In the genomic region with DNA sequence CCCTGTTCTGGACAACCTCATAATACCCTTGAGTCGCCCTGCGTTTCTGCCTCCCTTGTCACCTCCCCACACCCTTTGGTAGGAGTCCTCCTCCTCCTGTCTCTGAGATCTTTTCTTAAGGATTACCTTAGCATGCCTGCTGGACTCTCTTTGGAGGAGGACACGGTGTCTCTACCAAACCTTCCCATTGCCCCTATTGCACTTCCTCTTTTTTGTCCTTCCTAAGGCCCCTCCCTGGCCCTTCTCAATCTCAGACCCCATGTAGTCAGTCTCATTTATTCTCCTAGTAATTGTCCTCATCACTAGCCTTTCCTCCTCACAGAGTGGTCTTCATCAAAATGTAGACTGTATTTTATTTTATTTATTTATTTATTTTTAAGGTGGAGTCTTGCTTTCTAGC, we compare ENCODE assay signal across 1 cellular context.
TF ChIP-seq lines count a peak whose summit lies in the region.

No MANE protein-coding gene starts in this region.

TF ChIP-seq in HCT116, 20 proteins besides CTCF, POLR2A, EP300 and RAD21 (continued from another document):
- no peak for TF ChIP-seq POLR2AphosphoS5 (IDR thresholded peaks at IDR 0.05; ENCODE audit: low read depth, low read length)
- TF ChIP-seq, protein P1, sequence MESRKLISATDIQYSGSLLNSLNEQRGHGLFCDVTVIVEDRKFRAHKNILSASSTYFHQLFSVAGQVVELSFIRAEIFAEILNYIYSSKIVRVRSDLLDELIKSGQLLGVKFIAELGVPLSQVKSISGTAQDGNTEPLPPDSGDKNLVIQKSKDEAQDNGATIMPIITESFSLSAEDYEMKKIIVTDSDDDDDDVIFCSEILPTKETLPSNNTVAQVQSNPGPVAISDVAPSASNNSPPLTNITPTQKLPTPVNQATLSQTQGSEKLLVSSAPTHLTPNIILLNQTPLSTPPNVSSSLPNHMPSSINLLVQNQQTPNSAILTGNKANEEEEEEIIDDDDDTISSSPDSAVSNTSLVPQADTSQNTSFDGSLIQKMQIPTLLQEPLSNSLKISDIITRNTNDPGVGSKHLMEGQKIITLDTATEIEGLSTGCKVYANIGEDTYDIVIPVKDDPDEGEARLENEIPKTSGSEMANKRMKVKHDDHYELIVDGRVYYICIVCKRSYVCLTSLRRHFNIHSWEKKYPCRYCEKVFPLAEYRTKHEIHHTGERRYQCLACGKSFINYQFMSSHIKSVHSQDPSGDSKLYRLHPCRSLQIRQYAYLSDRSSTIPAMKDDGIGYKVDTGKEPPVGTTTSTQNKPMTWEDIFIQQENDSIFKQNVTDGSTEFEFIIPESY (IDR thresholded peaks at IDR 0.05; ENCODE audit: extremely low read depth, insufficient replicate concordance, low read length) = no peak
